Comparison of ENCODE assay signal across 1 cellular context in the genomic region with DNA sequence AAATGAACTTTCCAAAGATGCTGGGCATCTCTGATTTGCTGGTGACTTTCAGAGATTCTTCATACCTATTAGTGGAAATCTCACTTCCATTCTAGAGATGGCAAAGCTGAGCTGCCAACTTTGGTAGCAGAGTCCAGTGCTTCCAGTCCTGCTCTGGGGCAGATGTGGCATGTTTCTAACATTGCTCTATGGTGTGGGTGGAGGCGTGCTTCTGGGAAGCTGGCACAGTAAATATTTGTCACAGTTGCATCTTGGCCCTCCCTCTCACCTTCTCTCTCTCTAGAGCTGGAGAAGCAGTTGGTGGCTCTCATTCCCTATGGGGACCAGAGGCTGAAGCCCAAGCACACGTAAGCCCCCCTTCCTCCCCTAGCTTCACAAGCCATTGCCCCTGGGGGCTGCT.
TF ChIP-seq lines count a peak whose summit lies in the region.

No MANE protein-coding gene starts in this region.

TF ChIP-seq in H1, 55 proteins besides CTCF, POLR2A, EP300 and RAD21:
- TF ChIP-seq RNF2 (IDR thresholded peaks at IDR 0.05; ENCODE audit: borderline replicate concordance, low read depth, low read length, missing control alignments, poor library complexity, severe bottlenecking) (no peak), TAF7 (optimal IDR thresholded peaks at IDR 0.05; ENCODE audit: borderline replicate concordance, low read depth, low read length) (no peak), USF2 (IDR thresholded peaks at IDR 0.05; ENCODE audit: low read length) (no peak), RBBP5 (IDR thresholded peaks at IDR 0.05; ENCODE audit: borderline replicate concordance, low read depth, low read length) (no peak), ZNF274 (IDR thresholded peaks at IDR 0.05; ENCODE audit: borderline replicate concordance, extremely low read depth, low read length) (no peak), ATF3 (IDR thresholded peaks at IDR 0.05; ENCODE audit: insufficient read depth, low read depth, low read length) (no peak), KDM1A (IDR thresholded peaks at IDR 0.05; ENCODE audit: borderline replicate concordance, low read length) (no peak), CBX8 (IDR thresholded peaks at IDR 0.05; ENCODE audit: borderline replicate concordance, low read depth, low read length) (no peak), CEBPB (IDR thresholded peaks at IDR 0.05; ENCODE audit: low read depth, low read length) (no peak), NANOG (IDR thresholded peaks at IDR 0.05; ENCODE audit: insufficient read depth, low read depth, low read length, poor library complexity, severe bottlenecking) (no peak), CHD1 (IDR thresholded peaks at IDR 0.05; ENCODE audit: low read depth, low read length) (no peak), MAFK (IDR thresholded peaks at IDR 0.05; ENCODE audit: low read depth, low read length) (no peak), KDM4A (IDR thresholded peaks at IDR 0.05; ENCODE audit: low read depth, low read length, severe bottlenecking) (no peak), TEAD4 (IDR thresholded peaks at IDR 0.05; ENCODE audit: low read depth, low read length) (no peak), GTF2F1 (IDR thresholded peaks at IDR 0.05; ENCODE audit: borderline replicate concordance, low read depth, low read length) (no peak), SIN3A (conservative IDR thresholded peaks at IDR 0.05 in 1 of 2, IDR thresholded peaks at IDR 0.05 in 1 of 2; ENCODE audit: low read depth in 1 of 2, low read length in 2 of 2) (no peak)
